ENCODE assay signal across 30 cellular contexts in genomic region chr10:96960872-96961271, GRCh38.
DNase-seq lines count a peak whose midpoint lies in the region; ATAC-seq, FAIRE-seq and TF ChIP-seq lines count a peak whose summit lies in the region.
"Had no signal": no experiment of that assay in that cellular context is flagged by ENCODE, and none has a peak within 500 bp of the region (broad histone marks: within the 10 kb centered on the region; RNA-seq: fewer than 3 reads in every experiment).

No MANE protein-coding gene starts in this region.

- peaks cover 5 to 10% of the 10 kb centered on the region in 2 experiments; a peak in 3 of 5 replicates for H3K36me3 ChIP-seq in HepG2 (replicated peaks in 1 of 2; ENCODE audit: control insufficient read depth in 1 of 2, insufficient read depth in 2 of 2, low read length in 2 of 2)
- peaks cover 0 to 9% (median 3%) of the 10 kb centered on the region in 4 donors for H3K36me3 ChIP-seq in right lobe of liver
- H3K36me3 ChIP-seq in Panc1 (ENCODE audit: control insufficient read depth, insufficient read depth, low read length), result peaks cover 1% of the 10 kb centered on the region; the same call in 1 of the 2 replicates
- H3K36me3 ChIP-seq: ovary had no signal

- TSS peak; percentile 20 for BruUV-seq in HepG2 (replicated peaks; lab: Mats Ljungman, UMichigan)
- BruUV-seq in Panc1 (replicated peaks; lab: Mats Ljungman, UMichigan), result TSS peak; percentile 43

- H3K4me1 ChIP-seq in HepG2 (ENCODE audit: insufficient read depth, low read length), result peaks cover 22% of the 10 kb centered on the region; the same call in 1 of the 2 replicates
- no peaks in the 10 kb centered on the region for H3K4me1 ChIP-seq in right lobe of liver
- H3K4me1 ChIP-seq in Panc1 (ENCODE audit: control insufficient read depth, insufficient read depth, low read length), result no peaks in the 10 kb centered on the region
- H3K4me1 ChIP-seq: suprapubic skin had no signal

- DNase-seq in HepG2 (ENCODE audit: low spot score) (no peak), right lobe of liver (no peak), Panc1 (ENCODE audit: low read depth, low spot score) (no peak), fibroblast of peridontal ligament (ENCODE audit: extremely low read depth) (peak; percentile 44), stromal cell of bone marrow (ENCODE audit: low read depth) (peak; percentile 22), NCI-H1092 treated with DMSO at 0.1 percent for 48 hours (lab: John Stamatoyannopoulos, UW) (no peak), NCI-H510A (lab: John Stamatoyannopoulos, UW) (no peak)
- DNase-seq: activated CD4-positive, alpha-beta T cell treated with anti-CD3 and anti-CD28 coated beads, Interleukin-2, amount 50 U/mL, for 1 hour; central memory CD4-positive, alpha-beta T cell; COR-L47; dermis blood vessel endothelial cell; gastrocnemius medialis; naive thymus-derived CD8-positive, alpha-beta T cell; NCI-H1436 treated with DMSO at 0.1 percent for 48 hours; NCI-H510A treated with DMSO at 0.1 percent for 48 hours; ovary; RPMI8226; small intestine; stimulated activated naive CD4-positive, alpha-beta T cell; T1000; upper lobe of right lung; WERI-Rb-1 had no signal

- in situ Hi-C loops in HepG2 (cut with HindIII; ENCODE audit: extremely low pct_ligation_motif_present, low pct_unique_long_range_greater_than_20kb) (no loop called here), Panc1 (cut with HindIII; ENCODE audit: low pct_unique_long_range_greater_than_20kb, low sequenced_read_pairs) (no loop called here)

- H3K9me3 ChIP-seq in HepG2 (ENCODE audit: low read length) (no peaks in the 10 kb centered on the region), right lobe of liver (no peaks in the 10 kb centered on the region), Panc1 (ENCODE audit: control insufficient read depth, insufficient read depth, low read depth, low read length) (no peaks in the 10 kb centered on the region)
- H3K9me3 ChIP-seq: esophagus muscularis mucosa, gastrocnemius medialis, ovary, suprapubic skin, upper lobe of right lung had no signal

- H3K4me3 ChIP-seq in HepG2 (replicated peaks in 1 of 3; ENCODE audit: insufficient read depth in 1 of 3, low read depth in 2 of 3, low read length in 3 of 3) (no peak overlapping the region), right lobe of liver (no peak overlapping the region), Panc1 (ENCODE audit: low read depth in 2 of 2, low read length in 2 of 2) (no peak overlapping the region)
- H3K4me3 ChIP-seq: esophagus muscularis mucosa, gastrocnemius medialis, ovary, suprapubic skin, upper lobe of right lung had no signal

- no peak for TF ChIP-seq CTCF in HepG2 (CRISPR knock-in tag; IDR thresholded peaks at IDR 0.05)
- TF ChIP-seq CTCF in right lobe of liver (IDR thresholded peaks at IDR 0.05), result no peak
- no peak for TF ChIP-seq CTCF in Panc1 (IDR thresholded peaks at IDR 0.05)

- TF ChIP-seq POLR2A in HepG2 (IDR thresholded peaks at IDR 0.05; ENCODE audit: insufficient read depth in 1 of 2, low read depth in 2 of 2, low read length in 2 of 2), result no peak
- no peak for TF ChIP-seq POLR2A in right lobe of liver (IDR thresholded peaks at IDR 0.05)

- no peaks in the 10 kb centered on the region for H3K79me2 ChIP-seq in HepG2 (ENCODE audit: insufficient read depth, low read length)

- H3K27ac ChIP-seq in HepG2 (ENCODE audit: extremely low read length, insufficient read depth, low read length) (no peak overlapping the region), right lobe of liver (no peak overlapping the region), Panc1 (ENCODE audit: low read length) (no peak overlapping the region)
- H3K27ac ChIP-seq: C4-2B, esophagus muscularis mucosa, gastrocnemius medialis, ovary, suprapubic skin, upper lobe of right lung, WERI-Rb-1 had no signal

- H3K9ac ChIP-seq in HepG2 (ENCODE audit: insufficient read depth, low read depth, low read length), result no peak overlapping the region

- 94% methylated on average over 2 of the region's 2 CpGs for WGBS in HepG2 (ENCODE audit: low lambda C conversion rate)
- 92% methylated on average over 2 of the region's 2 CpGs for WGBS in right lobe of liver (ENCODE audit: insufficient coverage, low coverage, low lambda C conversion rate, missing lambda C conversion rate)

- H3K4me2 ChIP-seq in HepG2 (ENCODE audit: low read depth, low read length), result no peak overlapping the region

- H4K20me1 ChIP-seq in HepG2 (ENCODE audit: insufficient read depth, low read length), result no peaks in the 10 kb centered on the region; the same call in 1 of the 2 replicates

- POLR2A ChIA-PET in HepG2 (lab: Yijun Ruan, JAX), result no interaction called here
- POLR2A ChIA-PET in Panc1 (lab: Charles Lee), result no interaction called here

- TF ChIP-seq EP300 in HepG2 (IDR thresholded peaks at IDR 0.05; ENCODE audit: low read depth in 2 of 2, low read length in 2 of 2) (no peak), HepG2 (CRISPR knock-in tag; IDR thresholded peaks at IDR 0.05; ENCODE audit: borderline replicate concordance) (no peak)

- ATAC-seq in HepG2 (no peak), right lobe of liver (no peak), Panc1 (no peak), GM19395 (IDR thresholded peaks at IDR 0.05; ENCODE audit: unreplicated experiment) (no peak)
- ATAC-seq: activated naive CD4-positive, alpha-beta T cell treated with anti-CD3 and anti-CD28 coated beads, Interleukin-2, amount 50 U/mL, for 72 hours; activated T-helper 17 cell treated with anti-CD3 and anti-CD28 coated beads, Interleukin-2, amount 50 U/mL, for 72 hours; gastrocnemius medialis; HCT116; naive thymus-derived CD8-positive, alpha-beta T cell; upper lobe of right lung had no signal

- H3K27me3 ChIP-seq in HepG2 (ENCODE audit: control insufficient read depth in 1 of 2, insufficient read depth in 2 of 2, low read length in 2 of 2), result no peaks in the 10 kb centered on the region
- H3K27me3 ChIP-seq in right lobe of liver, result no peaks in the 10 kb centered on the region
- H3K27me3 ChIP-seq in Panc1 (ENCODE audit: control insufficient read depth, insufficient read depth, low read length), result no peaks in the 10 kb centered on the region
- H3K27me3 ChIP-seq: esophagus muscularis mucosa, gastrocnemius medialis, ovary, suprapubic skin, upper lobe of right lung had no signal

- no peak for TF ChIP-seq RAD21 in HepG2 (CRISPR knock-in tag; IDR thresholded peaks at IDR 0.05)

- CTCF ChIA-PET in HepG2 (lab: Yijun Ruan, JAX; ENCODE audit: low intra/inter-chr PET ratio, low total read pairs), result no interaction called here
- CTCF ChIA-PET in Panc1 (lab: Charles Lee), result no interaction called here

- no peak for FAIRE-seq in HepG2 (lab: Jason Lieb, UNC)
- FAIRE-seq: endometrium, small intestine had no signal

- intact Hi-C loops in HepG2 (cut with micrococcal nuclease; ENCODE audit: unreplicated experiment) (no loop called here), right lobe of liver (cut with DNase I) (no loop called here), Panc1 (cut with micrococcal nuclease; ENCODE audit: unreplicated experiment) (no loop called here)

- no peak overlapping the region for H2AFZ ChIP-seq in HepG2 (ENCODE audit: low read length)

TF ChIP-seq in HepG2, 621 proteins besides CTCF, POLR2A, EP300 and RAD21:
- TF ChIP-seq ARNT (IDR thresholded peaks at IDR 0.05), result no peak
- TF ChIP-seq SUZ12 (IDR thresholded peaks at IDR 0.05; ENCODE audit: low read depth, low read length), result no peak
- no peak for TF ChIP-seq ZNF878 (CRISPR knock-in tag; IDR thresholded peaks at IDR 0.05)
- TF ChIP-seq ZNF597 (CRISPR knock-in tag; IDR thresholded peaks at IDR 0.05), result no peak
- no peak for TF ChIP-seq ZNF792 (CRISPR knock-in tag; IDR thresholded peaks at IDR 0.05)
- TF ChIP-seq ZNF256 (CRISPR knock-in tag; conservative IDR thresholded peaks at IDR 0.05), result no peak
- TF ChIP-seq, protein P1, sequence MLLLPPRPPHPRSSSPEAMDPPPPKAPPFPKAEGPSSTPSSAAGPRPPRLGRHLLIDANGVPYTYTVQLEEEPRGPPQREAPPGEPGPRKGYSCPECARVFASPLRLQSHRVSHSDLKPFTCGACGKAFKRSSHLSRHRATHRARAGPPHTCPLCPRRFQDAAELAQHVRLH (CRISPR knock-in tag; IDR thresholded peaks at IDR 0.05; ENCODE audit: borderline replicate concordance, low read depth), result no peak
- TF ChIP-seq IRX3 (CRISPR knock-in tag; IDR thresholded peaks at IDR 0.05; ENCODE audit: borderline replicate concordance, low read depth), result no peak
- TF ChIP-seq, protein P2, sequence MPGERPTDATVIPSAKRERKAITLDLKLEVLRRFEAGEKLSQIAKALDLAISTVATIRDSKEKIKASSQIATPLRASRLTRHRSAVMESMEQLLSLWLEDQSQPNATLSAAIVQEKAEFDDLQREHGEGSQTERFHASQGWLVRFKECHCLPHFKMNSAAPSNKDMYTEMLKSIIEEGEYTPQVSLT (CRISPR knock-in tag; IDR thresholded peaks at IDR 0.05; ENCODE audit: borderline replicate concordance, low read depth), result no peak
- TF ChIP-seq, protein P3, sequence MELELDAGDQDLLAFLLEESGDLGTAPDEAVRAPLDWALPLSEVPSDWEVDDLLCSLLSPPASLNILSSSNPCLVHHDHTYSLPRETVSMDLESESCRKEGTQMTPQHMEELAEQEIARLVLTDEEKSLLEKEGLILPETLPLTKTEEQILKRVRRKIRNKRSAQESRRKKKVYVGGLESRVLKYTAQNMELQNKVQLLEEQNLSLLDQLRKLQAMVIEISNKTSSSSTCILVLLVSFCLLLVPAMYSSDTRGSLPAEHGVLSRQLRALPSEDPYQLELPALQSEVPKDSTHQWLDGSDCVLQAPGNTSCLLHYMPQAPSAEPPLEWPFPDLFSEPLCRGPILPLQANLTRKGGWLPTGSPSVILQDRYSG (CRISPR knock-in tag; IDR thresholded peaks at IDR 0.05), result no peak
- TF ChIP-seq SIN3B (IDR thresholded peaks at IDR 0.05; ENCODE audit: low read length), result no peak
- no peak for TF ChIP-seq CBX5 (CRISPR knock-in tag; IDR thresholded peaks at IDR 0.05; ENCODE audit: borderline replicate concordance)
- no peak for TF ChIP-seq ZNF746 (CRISPR knock-in tag; IDR thresholded peaks at IDR 0.05)

Comparison
In these comparisons a context has a peak if more than half of its experiments do, and no peak if none do; other contexts are left out.
1. DNase-seq: peak in fibroblast of peridontal ligament (single experiment) and stromal cell of bone marrow (single experiment); none in HepG2 (single experiment), right lobe of liver (0 of 3), Panc1 (single experiment), NCI-H1092 treated with DMSO at 0.1 percent for 48 hours (single experiment) and NCI-H510A (single experiment).